In genomic region chr5:149963722-149964121, GRCh38 we compare ENCODE assay signal across 31 cellular contexts. TPM values are rescaled to one million over a fixed set of nuclear protein-coding genes. Genes with fewer than 3 reads are reported as not detected.
"Had no signal": no experiment of that assay in that cellular context is flagged by ENCODE, and none has a peak within 500 bp of the region (broad histone marks: within the 10 kb centered on the region; RNA-seq: fewer than 3 reads in every experiment).

No MANE protein-coding gene starts in this region.

- H3K27ac ChIP-seq: ascending aorta, breast epithelium, cardiac muscle cell, coronary artery, esophagus muscularis mucosa, foreskin keratinocyte, gastroesophageal sphincter had no signal

- H3K4me3 Mint-ChIP-seq: activated CD4-positive, alpha-beta memory T cell treated with anti-CD3 and anti-CD28 coated beads, Interleukin-2, amount 10 ng/mL, durations not matched to agents 7 days and 5 days; activated CD4-positive, alpha-beta T cell treated with anti-CD3 and anti-CD28 coated beads for 36 hours; activated CD4-positive, alpha-beta T cell treated with anti-CD3 and anti-CD28 coated beads, Interleukin-2, amount 10 ng/mL, durations not matched to agents 24 days and 14 days; activated naive CD4-positive, alpha-beta T cell treated with anti-CD3 and anti-CD28 coated beads, Interleukin-2, amount 10 ng/mL, durations not matched to agents 7 days and 5 days; activated naive CD8-positive, alpha-beta T cell treated with anti-CD3 and anti-CD28 coated beads, Interleukin-2, amount 10 ng/mL, durations not matched to agents 7 days and 5 days; activated T-cell treated with anti-CD3 and anti-CD28 coated beads, Interleukin-2, amount 50 U/mL, for 24 hours; activated T-cell treated with anti-CD3 and anti-CD28 coated beads, Interleukin-2, amount 50 U/mL, for 72 hours; dendritic cell treated with granulocyte-macrophage colony-stimulating factor and Interleukin-4, amounts not matched to agents 40 ng/mL and 50 ng/mL, for 4 days; effector memory CD8-positive, alpha-beta T cell had no signal

- DNase-seq: activated CD4-positive, alpha-beta memory T cell treated with anti-CD3 and anti-CD28 coated beads, Interleukin-2, amount 10 ng/mL, durations not matched to agents 7 days and 5 days; activated CD4-positive, alpha-beta T cell treated with anti-CD3 and anti-CD28 coated beads for 36 hours; activated CD4-positive, alpha-beta T cell treated with anti-CD3 and anti-CD28 coated beads, Interleukin-2, amount 10 ng/mL, durations not matched to agents 24 days and 14 days; activated CD4-positive, CD25-positive, alpha-beta regulatory T cell; activated CD4-positive, CD25-positive, alpha-beta regulatory T cell treated with anti-CD3 and anti-CD28 coated beads, Interleukin-2, amount 50 U/mL, for 72 hours; activated CD8-positive, alpha-beta memory T cell treated with anti-CD3 and anti-CD28 coated beads, Interleukin-2, amount 50 U/mL, for 48 hours; activated gamma-delta T cell; activated naive CD4-positive, alpha-beta T cell; activated naive CD4-positive, alpha-beta T cell treated with anti-CD3 and anti-CD28 coated beads, Interleukin-2, amount 10 ng/mL, durations not matched to agents 7 days and 5 days; activated naive CD8-positive, alpha-beta T cell treated with anti-CD3 and anti-CD28 coated beads, Interleukin-2, amount 10 ng/mL, durations not matched to agents 7 days and 5 days; activated T-cell treated with anti-CD3 and anti-CD28 coated beads for 4 hours; activated T-cell treated with anti-CD3 and anti-CD28 coated beads, Interleukin-2, amount 50 U/mL, for 24 hours; activated T-cell treated with anti-CD3 and anti-CD28 coated beads, Interleukin-2, amount 50 U/mL, for 72 hours; central memory CD4-positive, alpha-beta T cell; cerebellar nuclear complex; dorsolateral prefrontal cortex; effector memory CD8-positive, alpha-beta T cell; erythroblast; foreskin keratinocyte; T-helper 2 cell had no signal

- H3K36me3 ChIP-seq: ascending aorta, breast epithelium, cardiac muscle cell, esophagus muscularis mucosa, gastroesophageal sphincter had no signal

- H3K4me3 ChIP-seq: ascending aorta, breast epithelium, cardiac muscle cell, coronary artery, dorsolateral prefrontal cortex, esophagus muscularis mucosa, gastroesophageal sphincter had no signal

- H3K9me3 Mint-ChIP-seq: activated CD4-positive, alpha-beta memory T cell treated with anti-CD3 and anti-CD28 coated beads, Interleukin-2, amount 10 ng/mL, durations not matched to agents 7 days and 5 days; activated naive CD4-positive, alpha-beta T cell treated with anti-CD3 and anti-CD28 coated beads, Interleukin-2, amount 50 U/mL, for 72 hours; activated naive CD8-positive, alpha-beta T cell treated with anti-CD3 and anti-CD28 coated beads, Interleukin-2, amount 10 ng/mL, durations not matched to agents 7 days and 5 days; activated T-cell treated with anti-CD3 and anti-CD28 coated beads, Interleukin-2, amount 50 U/mL, for 24 hours; activated T-cell treated with anti-CD3 and anti-CD28 coated beads, Interleukin-2, amount 50 U/mL, for 72 hours; brain; dendritic cell treated with granulocyte-macrophage colony-stimulating factor and Interleukin-4, amounts not matched to agents 40 ng/mL and 50 ng/mL, for 4 days; effector memory CD8-positive, alpha-beta T cell had no signal

- H3K27me3 Mint-ChIP-seq: activated CD4-positive, alpha-beta memory T cell treated with anti-CD3 and anti-CD28 coated beads, Interleukin-2, amount 10 ng/mL, durations not matched to agents 7 days and 5 days; activated CD4-positive, alpha-beta T cell treated with anti-CD3 and anti-CD28 coated beads for 36 hours; activated CD4-positive, alpha-beta T cell treated with anti-CD3 and anti-CD28 coated beads, Interleukin-2, amount 10 ng/mL, durations not matched to agents 24 days and 14 days; activated naive CD4-positive, alpha-beta T cell treated with anti-CD3 and anti-CD28 coated beads, Interleukin-2, amount 10 ng/mL, durations not matched to agents 7 days and 5 days; activated naive CD8-positive, alpha-beta T cell treated with anti-CD3 and anti-CD28 coated beads, Interleukin-2, amount 10 ng/mL, durations not matched to agents 7 days and 5 days; activated T-cell treated with anti-CD3 and anti-CD28 coated beads, Interleukin-2, amount 50 U/mL, for 24 hours; dendritic cell treated with granulocyte-macrophage colony-stimulating factor and Interleukin-4, amounts not matched to agents 40 ng/mL and 50 ng/mL, for 4 days; effector memory CD8-positive, alpha-beta T cell had no signal

- H3K9me3 ChIP-seq: ascending aorta, breast epithelium, esophagus muscularis mucosa, gastroesophageal sphincter had no signal

- H3K27ac Mint-ChIP-seq: activated CD4-positive, alpha-beta memory T cell treated with anti-CD3 and anti-CD28 coated beads, Interleukin-2, amount 10 ng/mL, durations not matched to agents 7 days and 5 days; activated CD4-positive, alpha-beta T cell treated with anti-CD3 and anti-CD28 coated beads for 36 hours; activated CD4-positive, alpha-beta T cell treated with anti-CD3 and anti-CD28 coated beads, Interleukin-2, amount 10 ng/mL, durations not matched to agents 24 days and 14 days; activated naive CD4-positive, alpha-beta T cell treated with anti-CD3 and anti-CD28 coated beads, Interleukin-2, amount 10 ng/mL, durations not matched to agents 7 days and 5 days; activated naive CD4-positive, alpha-beta T cell treated with anti-CD3 and anti-CD28 coated beads, Interleukin-2, amount 50 U/mL, for 72 hours; activated naive CD8-positive, alpha-beta T cell treated with anti-CD3 and anti-CD28 coated beads, Interleukin-2, amount 10 ng/mL, durations not matched to agents 7 days and 5 days; activated T-cell treated with anti-CD3 and anti-CD28 coated beads, Interleukin-2, amount 50 U/mL, for 24 hours; activated T-cell treated with anti-CD3 and anti-CD28 coated beads, Interleukin-2, amount 50 U/mL, for 72 hours; brain; dendritic cell treated with granulocyte-macrophage colony-stimulating factor and Interleukin-4, amounts not matched to agents 40 ng/mL and 50 ng/mL, for 4 days; effector memory CD8-positive, alpha-beta T cell had no signal

- H3K27me3 ChIP-seq: ascending aorta, breast epithelium, cardiac muscle cell, dorsolateral prefrontal cortex, esophagus muscularis mucosa, foreskin keratinocyte, gastroesophageal sphincter had no signal

RNA-seq across cellular contexts. Expression of gene PDE6A, which starts 19.1 kb away (rescaled TPM):
- total RNA-seq: activated CD4-positive, alpha-beta memory T cell treated with anti-CD3 and anti-CD28 coated beads, Interleukin-2, amount 10 ng/mL, durations not matched to agents 7 days and 5 days; activated CD4-positive, alpha-beta T cell treated with anti-CD3 and anti-CD28 coated beads for 36 hours; activated CD4-positive, alpha-beta T cell treated with anti-CD3 and anti-CD28 coated beads, Interleukin-2, amount 10 ng/mL, durations not matched to agents 24 days and 14 days; activated naive CD4-positive, alpha-beta T cell treated with anti-CD3 and anti-CD28 coated beads, Interleukin-2, amount 50 U/mL, for 72 hours; activated naive CD8-positive, alpha-beta T cell treated with anti-CD3 and anti-CD28 coated beads, Interleukin-2, amount 10 ng/mL, durations not matched to agents 7 days and 5 days; ascending aorta; cardiac muscle cell; esophagus muscularis mucosa; foreskin keratinocyte; glomerular endothelial cell; T-helper 1 cell treated with Interleukin-12 subunit alpha and Interleukin-12 subunit beta and Interleukin-4 antibody, amounts not matched to agents 30 ng/mL and 1 ng/mL, for 36 hours had no signal
- polyA plus RNA-seq: cardiac muscle cell had no signal
